ENCODE assay signal across 8 cellular contexts in the genomic region with DNA sequence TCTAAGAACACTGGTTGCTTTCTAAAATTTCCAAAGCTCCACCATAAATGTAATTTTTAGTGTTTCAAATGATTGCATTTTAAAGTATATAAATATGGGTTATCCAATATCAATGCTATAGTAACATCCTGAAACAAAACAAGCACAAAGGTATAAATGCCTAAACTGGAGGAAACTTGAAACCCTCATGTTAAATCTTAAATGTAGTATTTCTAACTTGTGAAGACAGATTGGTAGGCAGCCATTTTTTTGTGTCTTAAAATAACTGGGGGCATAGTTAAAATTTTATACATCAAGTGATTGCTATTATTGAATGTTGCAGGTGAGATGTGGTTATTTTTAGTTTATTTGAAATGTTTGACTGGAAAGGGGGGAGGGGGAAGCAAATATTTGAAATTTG. TPM values are rescaled to one million over a fixed set of nuclear protein-coding genes. Genes with fewer than 3 reads are reported as not detected.
DNase-seq lines count a peak whose midpoint lies in the region; ATAC-seq and TF ChIP-seq lines count a peak whose summit lies in the region.
"Not testable (repeated sequence)": the region's sequence is repeated elsewhere in the genome, so short reads cannot be mapped to it uniquely, and the experiment has no call there.

No MANE protein-coding gene starts in this region.

- H3K4me1 ChIP-seq in GM23338 (ENCODE audit: insufficient read depth) (peaks cover 26% of the 10 kb centered on the region), PC-3 (ENCODE audit: insufficient read depth, low read length) (peaks cover 41% of the 10 kb centered on the region), right atrium auricular region (peaks cover 0 to 51% of the 10 kb centered on the region in 2 donors)

- CTCF ChIA-PET in AG04449 (lab: Yijun Ruan, JAX) = interaction anchor here (0.7 to 1.1 kb wide), 5 partner anchors 10 to 364 kb away, joined by 3 to 4 read pairs (median 3); no protein-coding TSS in a partner anchor
- CTCF ChIA-PET in PC-3 (lab: Charles Lee) = not testable (repeated sequence)

- H3K4me2 ChIP-seq in GM23338 = peak overlapping the region; percentile 79
- H3K4me2 ChIP-seq in PC-3 (ENCODE audit: low read length) = peak overlapping the region; percentile 91

- not testable (repeated sequence) for H3K9me3 Mint-ChIP-seq in GM23338; activated T-helper 1 cell treated with anti-CD3 and anti-CD28 coated beads, Interleukin-12 subunit alpha, Interleukin-12 subunit beta, Interleukin-2, Interleukin-4 antibody, amounts not matched to agents 30 ng/mL and 10 ng/mL and 1 ng/mL, durations not matched to agents 14 hours and 24 hours and 36 hours; natural killer cell treated with Interleukin-12 subunit alpha and Interleukin-12 subunit beta and Interleukin-15 and Interleukin-18, amount 100 ng/mL, for 72 hours; stimulated activated memory B cell treated with anti-CD40 and anti-IgM and Interleukin-4, amounts not matched to agents 10 μg/mL and 1 μg/mL and 100 μg/mL, for 72 hours

- not testable (repeated sequence) for H3K9me3 ChIP-seq in PC-3 (ENCODE audit: low read length); right atrium auricular region

- H3K9me2 ChIP-seq in GM23338 (ENCODE audit: insufficient read depth); PC-3 (replicated peaks; ENCODE audit: low read length): not testable (repeated sequence)

- H4K20me1 ChIP-seq in GM23338 (replicated peaks; ENCODE audit: insufficient read depth) (peaks cover 22% of the 10 kb centered on the region), PC-3 (ENCODE audit: low read length) (peaks cover 54% of the 10 kb centered on the region)

- H3K4me1 Mint-ChIP-seq in GM23338 = peaks cover 31% of the 10 kb centered on the region
- H3K4me1 Mint-ChIP-seq in activated T-helper 1 cell treated with anti-CD3 and anti-CD28 coated beads, Interleukin-12 subunit alpha, Interleukin-12 subunit beta, Interleukin-2, Interleukin-4 antibody, amounts not matched to agents 30 ng/mL and 10 ng/mL and 1 ng/mL, durations not matched to agents 14 hours and 24 hours and 36 hours (ENCODE audit: low read depth) = peaks cover 39% of the 10 kb centered on the region
- H3K4me1 Mint-ChIP-seq in natural killer cell treated with Interleukin-12 subunit alpha and Interleukin-12 subunit beta and Interleukin-15 and Interleukin-18, amount 100 ng/mL, for 72 hours (ENCODE audit: low read depth in 2 of 2) = peaks cover 37 to 62% of the 10 kb centered on the region in 2 donors
- peaks cover 59% of the 10 kb centered on the region for H3K4me1 Mint-ChIP-seq in stimulated activated memory B cell treated with anti-CD40 and anti-IgM and Interleukin-4, amounts not matched to agents 10 μg/mL and 1 μg/mL and 100 μg/mL, for 72 hours

- not testable (repeated sequence) for H3K27ac Mint-ChIP-seq in GM23338
- peak overlapping the region; percentile 97 for H3K27ac Mint-ChIP-seq in activated T-helper 1 cell treated with anti-CD3 and anti-CD28 coated beads, Interleukin-12 subunit alpha, Interleukin-12 subunit beta, Interleukin-2, Interleukin-4 antibody, amounts not matched to agents 30 ng/mL and 10 ng/mL and 1 ng/mL, durations not matched to agents 14 hours and 24 hours and 36 hours
- peak overlapping the region; percentile 97 to 98 for H3K27ac Mint-ChIP-seq in natural killer cell treated with Interleukin-12 subunit alpha and Interleukin-12 subunit beta and Interleukin-15 and Interleukin-18, amount 100 ng/mL, for 72 hours
- peak overlapping the region; percentile 97 for H3K27ac Mint-ChIP-seq in stimulated activated memory B cell treated with anti-CD40 and anti-IgM and Interleukin-4, amounts not matched to agents 10 μg/mL and 1 μg/mL and 100 μg/mL, for 72 hours

- not testable (repeated sequence) for H3K27ac ChIP-seq in GM23338 (ENCODE audit: low read depth); coronary artery
- H3K27ac ChIP-seq in PC-3 (ENCODE audit: low read length) (peak overlapping the region; percentile 94; the same call in 1 of the 2 replicates), right atrium auricular region (peak overlapping the region; percentile 47 to 60)

- POLR2A ChIA-PET in AG04449 (lab: Yijun Ruan, JAX) = not testable (repeated sequence)
- POLR2A ChIA-PET in PC-3 (lab: Charles Lee; ENCODE audit: unreplicated experiment) = interaction anchor here (0.6 to 0.7 kb wide), 4 partner anchors 11 to 75 kb away, joined by 3 to 8 read pairs (median 6); no protein-coding TSS in a partner anchor

- not testable (repeated sequence) for H2AFZ ChIP-seq in GM23338; PC-3 (ENCODE audit: low read length)

- H3K27me3 ChIP-seq in GM23338 (ENCODE audit: insufficient read depth); PC-3 (ENCODE audit: low read length); right atrium auricular region: not testable (repeated sequence)

- peaks cover 36% of the 10 kb centered on the region for H3K36me3 Mint-ChIP-seq in GM23338 (ENCODE audit: low read depth)
- peaks cover 51% of the 10 kb centered on the region for H3K36me3 Mint-ChIP-seq in activated T-helper 1 cell treated with anti-CD3 and anti-CD28 coated beads, Interleukin-12 subunit alpha, Interleukin-12 subunit beta, Interleukin-2, Interleukin-4 antibody, amounts not matched to agents 30 ng/mL and 10 ng/mL and 1 ng/mL, durations not matched to agents 14 hours and 24 hours and 36 hours (ENCODE audit: low read depth)
- peaks cover 55% of the 10 kb centered on the region for H3K36me3 Mint-ChIP-seq in natural killer cell treated with Interleukin-12 subunit alpha and Interleukin-12 subunit beta and Interleukin-15 and Interleukin-18, amount 100 ng/mL, for 72 hours
- peaks cover 64% of the 10 kb centered on the region for H3K36me3 Mint-ChIP-seq in stimulated activated memory B cell treated with anti-CD40 and anti-IgM and Interleukin-4, amounts not matched to agents 10 μg/mL and 1 μg/mL and 100 μg/mL, for 72 hours

- intact Hi-C loops in PC-3 (cut with micrococcal nuclease) = loop anchor here (2.0 to 5.0 kb wide), 2 partner anchors 67 to 166 kb away; no protein-coding TSS in a partner anchor
- intact Hi-C loops in activated T-helper 1 cell treated with anti-CD3 and anti-CD28 coated beads, Interleukin-12 subunit alpha, Interleukin-12 subunit beta, Interleukin-2, Interleukin-4 antibody, amounts not matched to agents 30 ng/mL and 10 ng/mL and 1 ng/mL, durations not matched to agents 14 hours and 24 hours and 36 hours (cut with micrococcal nuclease) = not testable (repeated sequence)

- H3F3A ChIP-seq in GM23338 (replicated peaks; ENCODE audit: low read depth); PC-3 (ENCODE audit: low read length, unreplicated experiment): not testable (repeated sequence)

- H3K4me3 ChIP-seq in AG04449 (ENCODE audit: low read depth, low read length) (peak overlapping the region; percentile 80), GM23338 (peak overlapping the region; percentile 95; the same call in 1 of the 2 replicates), PC-3 (ENCODE audit: low read length) (peak overlapping the region; percentile 91), coronary artery (peak overlapping the region; percentile 100), right atrium auricular region (peak overlapping the region in 1 of 2 donors; percentile 99)

- not testable (repeated sequence) for TF ChIP-seq CTCF in AG04449 (IDR thresholded peaks at IDR 0.05; ENCODE audit: insufficient read depth, low read length, missing control alignments); GM23338 (conservative IDR thresholded peaks at IDR 0.05; ENCODE audit: low read depth in 2 of 2); PC-3 (conservative IDR thresholded peaks at IDR 0.05; ENCODE audit: low read depth, low read length); coronary artery (IDR thresholded peaks at IDR 0.05); right atrium auricular region (IDR thresholded peaks at IDR 0.05)

- H3K9ac ChIP-seq in PC-3 (ENCODE audit: low read length) = peak overlapping the region; percentile 100

- H3K27me3 Mint-ChIP-seq in GM23338 (ENCODE audit: insufficient read depth, low read depth, poor library complexity); activated T-helper 1 cell treated with anti-CD3 and anti-CD28 coated beads, Interleukin-12 subunit alpha, Interleukin-12 subunit beta, Interleukin-2, Interleukin-4 antibody, amounts not matched to agents 30 ng/mL and 10 ng/mL and 1 ng/mL, durations not matched to agents 14 hours and 24 hours and 36 hours (ENCODE audit: insufficient read depth); natural killer cell treated with Interleukin-12 subunit alpha and Interleukin-12 subunit beta and Interleukin-15 and Interleukin-18, amount 100 ng/mL, for 72 hours; stimulated activated memory B cell treated with anti-CD40 and anti-IgM and Interleukin-4, amounts not matched to agents 10 μg/mL and 1 μg/mL and 100 μg/mL, for 72 hours: not testable (repeated sequence)

- H3K79me2 ChIP-seq in GM23338 (replicated peaks; ENCODE audit: insufficient read depth) (peaks cover 52% of the 10 kb centered on the region), PC-3 (ENCODE audit: low read length) (peaks cover 88% of the 10 kb centered on the region)

- BruUV-seq in PC-3 (replicated peaks; lab: Mats Ljungman, UMichigan) = not testable (repeated sequence)

- H3K4me3 Mint-ChIP-seq in GM23338 = peak overlapping the region; percentile 98
- H3K4me3 Mint-ChIP-seq in activated T-helper 1 cell treated with anti-CD3 and anti-CD28 coated beads, Interleukin-12 subunit alpha, Interleukin-12 subunit beta, Interleukin-2, Interleukin-4 antibody, amounts not matched to agents 30 ng/mL and 10 ng/mL and 1 ng/mL, durations not matched to agents 14 hours and 24 hours and 36 hours = peak overlapping the region; percentile 99
- peak overlapping the region; percentile 99 for H3K4me3 Mint-ChIP-seq in natural killer cell treated with Interleukin-12 subunit alpha and Interleukin-12 subunit beta and Interleukin-15 and Interleukin-18, amount 100 ng/mL, for 72 hours
- peak overlapping the region; percentile 94 for H3K4me3 Mint-ChIP-seq in stimulated activated memory B cell treated with anti-CD40 and anti-IgM and Interleukin-4, amounts not matched to agents 10 μg/mL and 1 μg/mL and 100 μg/mL, for 72 hours

- not testable (repeated sequence) for H3K36me3 ChIP-seq in GM23338 (ENCODE audit: insufficient read depth)
- peaks cover 37% of the 10 kb centered on the region for H3K36me3 ChIP-seq in PC-3 (ENCODE audit: low read depth, low read length)
- peaks cover 21% of the 10 kb centered on the region for H3K36me3 ChIP-seq in right atrium auricular region

- ATAC-seq in GM23338; PC-3; natural killer cell treated with Interleukin-12 subunit alpha and Interleukin-12 subunit beta and Interleukin-15 and Interleukin-18, amount 100 ng/mL, for 72 hours; stimulated activated memory B cell treated with anti-CD40 and anti-IgM and Interleukin-4, amounts not matched to agents 10 μg/mL and 1 μg/mL and 100 μg/mL, for 72 hours: not testable (repeated sequence)

- not testable (repeated sequence) for DNase-seq in AG04449 (ENCODE audit: low read depth, low spot score); GM23338 (ENCODE audit: low spot score); PC-3; activated T-helper 1 cell treated with anti-CD3 and anti-CD28 coated beads, Interleukin-12 subunit alpha, Interleukin-12 subunit beta, Interleukin-2, Interleukin-4 antibody, amounts not matched to agents 30 ng/mL and 10 ng/mL and 1 ng/mL, durations not matched to agents 14 hours and 24 hours and 36 hours (ENCODE audit: low spot score); coronary artery (ENCODE audit: low spot score); right atrium auricular region (ENCODE audit: low spot score); natural killer cell treated with Interleukin-12 subunit alpha and Interleukin-12 subunit beta and Interleukin-15 and Interleukin-18, amount 100 ng/mL, for 72 hours (ENCODE audit: low spot score)

RNA-seq across cellular contexts. Expression of gene ARF6, which starts 3.4 kb away (rescaled TPM):
- 60.1 and 73.1 TPM in 2 replicates for total RNA-seq in GM23338 (2014; rRNA removed; shearing (Covaris generic))
- polyA plus RNA-seq in GM23338 (2016; fragmentation: Nextera tagmentation; extraction: Ambion mirVana) = 42.5 and 47.8 TPM in 2 replicates
- 86.4 and 107 TPM in 2 replicates for total RNA-seq in PC-3 (2014; rRNA removed)
- 163 and 164 TPM in 2 replicates for total RNA-seq in activated T-helper 1 cell treated with anti-CD3 and anti-CD28 coated beads, Interleukin-12 subunit alpha, Interleukin-12 subunit beta, Interleukin-2, Interleukin-4 antibody, amounts not matched to agents 30 ng/mL and 10 ng/mL and 1 ng/mL, durations not matched to agents 14 hours and 24 hours and 36 hours
- 10 to 100 TPM; 21.4 to 25.1 TPM for total RNA-seq in right atrium auricular region
- 100 to 1,000 TPM; 147 to 175 TPM for total RNA-seq in natural killer cell treated with Interleukin-12 subunit alpha and Interleukin-12 subunit beta and Interleukin-15 and Interleukin-18, amount 100 ng/mL, for 72 hours

RNA-seq across cellular contexts. Expression of gene NEMF, which starts 43.7 kb away (rescaled TPM):
- total RNA-seq in GM23338 (2014; rRNA removed; shearing (Covaris generic)) = 54.7 and 58.4 TPM in 2 replicates
- 73.8 and 88.1 TPM in 2 replicates for polyA plus RNA-seq in GM23338 (2016; fragmentation: Nextera tagmentation; extraction: Ambion mirVana)
- 52.9 and 54.0 TPM in 2 replicates for total RNA-seq in PC-3 (2014; rRNA removed)
- total RNA-seq in activated T-helper 1 cell treated with anti-CD3 and anti-CD28 coated beads, Interleukin-12 subunit alpha, Interleukin-12 subunit beta, Interleukin-2, Interleukin-4 antibody, amounts not matched to agents 30 ng/mL and 10 ng/mL and 1 ng/mL, durations not matched to agents 14 hours and 24 hours and 36 hours = 79.9 and 89.3 TPM in 2 replicates
- total RNA-seq in right atrium auricular region = 10 to 100 TPM; 43.9 to 45.2 TPM
- 100 to 1,000 TPM in 1 of 2 donors, 10 to 100 TPM in 1; 95.2 to 120 TPM for total RNA-seq in natural killer cell treated with Interleukin-12 subunit alpha and Interleukin-12 subunit beta and Interleukin-15 and Interleukin-18, amount 100 ng/mL, for 72 hours
